17 cellular contexts compared by ENCODE assay signal in the genomic region with DNA sequence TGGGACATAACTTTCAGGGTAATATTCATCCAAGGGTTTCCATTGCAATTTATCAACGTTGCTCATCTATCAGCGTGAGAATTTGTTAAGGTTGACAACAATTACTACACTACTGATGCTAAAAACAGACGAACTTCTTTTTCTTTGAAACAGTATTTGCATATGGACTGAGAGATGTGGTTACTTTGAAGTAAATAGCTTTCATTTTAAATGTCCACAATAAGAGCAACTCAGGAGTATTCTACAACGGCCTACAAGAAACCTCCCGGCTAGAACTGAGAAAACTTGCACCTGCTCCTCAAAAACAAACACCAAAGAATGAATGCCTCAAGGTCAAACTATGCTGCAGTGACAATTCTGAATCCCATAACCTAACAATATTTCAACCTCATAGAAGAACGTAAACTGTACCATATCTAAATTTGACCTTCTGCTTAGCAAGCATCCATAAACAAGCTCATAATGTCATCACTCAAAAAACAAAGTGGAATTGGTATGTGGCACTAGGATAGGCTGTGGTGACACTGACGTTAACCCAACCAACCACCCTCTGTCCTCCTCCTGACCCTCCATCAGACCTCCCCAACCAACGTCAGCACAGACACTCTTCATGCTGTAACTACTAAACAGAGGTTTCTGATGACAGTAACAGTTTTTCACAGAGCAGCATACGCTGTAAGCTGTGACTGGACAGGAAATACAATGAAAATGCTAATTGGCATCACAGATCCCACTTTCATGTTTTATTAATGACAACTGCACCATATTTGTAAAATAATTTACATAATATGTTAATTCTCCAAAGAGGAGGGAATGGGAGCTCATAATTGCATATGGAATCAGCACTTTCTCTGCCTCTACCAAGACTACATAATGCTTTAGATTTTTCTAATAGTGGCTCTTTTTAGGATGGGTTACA.
DNase-seq lines count a peak whose midpoint lies in the region; ATAC-seq lines count a peak whose summit lies in the region.
"Had no signal": no experiment of that assay in that cellular context is flagged by ENCODE, and none has a peak within 500 bp of the region (broad histone marks: within the 10 kb centered on the region; RNA-seq: fewer than 3 reads in every experiment).

No MANE protein-coding gene starts in this region.

- ATAC-seq in GM18873 (IDR thresholded peaks at IDR 0.05; ENCODE audit: low FRiP score, unreplicated experiment) (peak; percentile 82), GM21528 (IDR thresholded peaks at IDR 0.05; ENCODE audit: low FRiP score, unreplicated experiment) (peak; percentile 70), HG03196 (IDR thresholded peaks at IDR 0.05; ENCODE audit: unreplicated experiment) (peak; percentile 72)

- H3K4me3 ChIP-seq in MG63, result no peak overlapping the region
- H3K4me3 ChIP-seq: lung, skin epidermis, suprapubic skin had no signal

- H3K9me3 ChIP-seq in MG63, result no peaks in the 10 kb centered on the region
- H3K9me3 ChIP-seq: neutrophil, suprapubic skin had no signal

- H3K27me3 ChIP-seq in MG63, result no peaks in the 10 kb centered on the region; the same call in 1 of the 2 replicates
- H3K27me3 ChIP-seq: neutrophil, suprapubic skin had no signal

- DNase-seq in SW480 (ENCODE audit: low spot score) (peak; percentile 47), MG63 (no peak), NOMO-1 treated with dmso at 0.1 percent for 144 hours (lab: John Stamatoyannopoulos, UW; ENCODE audit: unreplicated experiment) (no peak), NCI-H524 (lab: John Stamatoyannopoulos, UW) (no peak), NCI-H345 (lab: John Stamatoyannopoulos, UW) (no peak)
- DNase-seq: HFFc6, NCI-H1105 treated with DMSO at 0.1 percent for 48 hours, NCI-H524 treated with DMSO at 0.1 percent for 48 hours, SIG-M5, WERI-Rb-1 had no signal

- H3K36me3 ChIP-seq in MG63, result no peaks in the 10 kb centered on the region
- H3K36me3 ChIP-seq: neutrophil, suprapubic skin, WERI-Rb-1 had no signal
